ENCODE assay signal across 17 cellular contexts in the genomic region with DNA sequence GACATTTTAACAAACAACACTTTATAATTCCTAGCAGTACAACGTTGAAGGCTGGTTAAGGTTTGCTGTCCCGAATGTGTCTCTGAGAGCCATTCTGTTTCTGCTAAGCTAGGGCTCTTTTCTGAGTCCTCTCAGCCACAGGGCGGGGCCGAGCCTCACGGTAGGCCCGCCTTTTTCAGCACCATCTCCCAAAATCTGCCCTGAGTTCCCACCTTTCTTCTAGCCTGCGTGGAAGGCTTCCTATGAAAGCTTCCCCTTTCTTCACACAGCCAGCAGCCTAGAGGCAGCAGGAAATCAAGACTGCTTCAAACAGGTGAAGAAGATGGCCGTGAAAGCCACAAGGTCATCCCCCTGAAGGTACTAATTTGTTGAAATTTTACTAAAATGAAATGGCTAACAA.
DNase-seq lines count a peak whose midpoint lies in the region; ATAC-seq and TF ChIP-seq lines count a peak whose summit lies in the region.
"Had no signal": no experiment of that assay in that cellular context is flagged by ENCODE, and none has a peak within 500 bp of the region (broad histone marks: within the 10 kb centered on the region; RNA-seq: fewer than 3 reads in every experiment).

No MANE protein-coding gene starts in this region.

- no peak overlapping the region for H3K9ac ChIP-seq in Loucy (ENCODE audit: low read depth, low read length, poor library complexity, severe bottlenecking)
- H3K9ac ChIP-seq in neural progenitor cell, result no peak overlapping the region

- no peaks in the 10 kb centered on the region for H3K36me3 ChIP-seq in Loucy (ENCODE audit: insufficient read depth, low read length)
- H3K36me3 ChIP-seq in neural progenitor cell, result no peaks in the 10 kb centered on the region
- H3K36me3 ChIP-seq: gastrocnemius medialis, prostate gland, thyroid gland had no signal

- H3K4me1 ChIP-seq in Loucy (ENCODE audit: insufficient read depth, low read length, poor library complexity, severe bottlenecking) (no peaks in the 10 kb centered on the region), neural progenitor cell (peaks cover 29% of the 10 kb centered on the region)
- H3K4me1 ChIP-seq: body of pancreas, gastrocnemius medialis, thyroid gland had no signal

- peak overlapping the region; percentile 30; the same call in 1 of the 2 replicates for H2AFZ ChIP-seq in Loucy (ENCODE audit: low read length)
- peak overlapping the region; percentile 10 for H2AFZ ChIP-seq in neural progenitor cell (replicated peaks)

- H3K36me3 Mint-ChIP-seq in chondrocyte (ENCODE audit: low read depth), result no peaks in the 10 kb centered on the region
- H3K36me3 Mint-ChIP-seq in neural progenitor cell, result peaks cover 4% of the 10 kb centered on the region

- H3K27me3 Mint-ChIP-seq in chondrocyte (ENCODE audit: low read depth) (no peaks in the 10 kb centered on the region), neural progenitor cell (ENCODE audit: insufficient read depth, low read depth) (peaks cover 2% of the 10 kb centered on the region)

- H3F3A ChIP-seq in Loucy (ENCODE audit: low read depth), result no peaks in the 10 kb centered on the region
- peaks cover 17% of the 10 kb centered on the region for H3F3A ChIP-seq in neural progenitor cell (ENCODE audit: low read depth)

- TF ChIP-seq CTCF in Loucy (conservative IDR thresholded peaks at IDR 0.05; ENCODE audit: low read length) (no peak), chondrocyte (IDR thresholded peaks at IDR 0.05) (no peak), neural progenitor cell (IDR thresholded peaks at IDR 0.05) (no peak)

- H4K20me1 ChIP-seq in Loucy (ENCODE audit: insufficient read depth, low read length, poor library complexity, severe bottlenecking) (no peaks in the 10 kb centered on the region), neural progenitor cell (ENCODE audit: low read depth) (no peaks in the 10 kb centered on the region)

- no peak overlapping the region for H3K4me3 ChIP-seq in Loucy (ENCODE audit: low read length, poor library complexity, severe bottlenecking)
- no peak overlapping the region for H3K4me3 ChIP-seq in neural progenitor cell
- H3K4me3 ChIP-seq: body of pancreas, gastrocnemius medialis, prostate gland, thyroid gland had no signal

- ATAC-seq in HG02973 (IDR thresholded peaks at IDR 0.05; ENCODE audit: unreplicated experiment) (no peak), GM21825 (IDR thresholded peaks at IDR 0.05; ENCODE audit: unreplicated experiment) (no peak)
- ATAC-seq: gastrocnemius medialis had no signal

- H3K4me2 ChIP-seq in Loucy (ENCODE audit: low read depth, low read length, poor library complexity, severe bottlenecking) (no peak overlapping the region), neural progenitor cell (peak overlapping the region; percentile 25)

- H3K27me3 ChIP-seq in Loucy (ENCODE audit: insufficient read depth, low read length, poor library complexity, severe bottlenecking), result no peaks in the 10 kb centered on the region
- no peaks in the 10 kb centered on the region for H3K27me3 ChIP-seq in neural progenitor cell
- H3K27me3 ChIP-seq: body of pancreas, gastrocnemius medialis, thyroid gland had no signal

- H3K4me3 Mint-ChIP-seq in chondrocyte (ENCODE audit: unreplicated experiment) (peak overlapping the region; percentile 29), neural progenitor cell (peak overlapping the region; percentile 37)

- no peaks in the 10 kb centered on the region for H3K79me2 ChIP-seq in Loucy (ENCODE audit: insufficient read depth, low read length)
- H3K79me2 ChIP-seq in neural progenitor cell (ENCODE audit: low read depth), result no peaks in the 10 kb centered on the region

- H3K4me1 Mint-ChIP-seq in chondrocyte (ENCODE audit: low read depth) (peaks cover 23% of the 10 kb centered on the region), neural progenitor cell (peaks cover 46% of the 10 kb centered on the region)

- H3K9me3 ChIP-seq in Loucy (ENCODE audit: insufficient read depth, low read depth, low read length) (no peaks in the 10 kb centered on the region), neural progenitor cell (ENCODE audit: low read depth) (no peaks in the 10 kb centered on the region)
- H3K9me3 ChIP-seq: body of pancreas, gastrocnemius medialis, prostate gland, thyroid gland had no signal

- peak overlapping the region; percentile 39 for H3K27ac ChIP-seq in neural progenitor cell
- H3K27ac ChIP-seq: gastrocnemius medialis, prostate gland, thyroid gland had no signal

- no peaks in the 10 kb centered on the region for H3K9me3 Mint-ChIP-seq in chondrocyte (ENCODE audit: low read depth)
- peaks cover 14% of the 10 kb centered on the region for H3K9me3 Mint-ChIP-seq in neural progenitor cell

- H3K9me2 ChIP-seq in Loucy (replicated peaks; ENCODE audit: low read depth, low read length), result no peaks in the 10 kb centered on the region

- H3K27ac Mint-ChIP-seq in chondrocyte (ENCODE audit: unreplicated experiment) (peak overlapping the region; percentile 92), neural progenitor cell (peak overlapping the region; percentile 97)

- peak; percentile 7 for DNase-seq in Daoy (ENCODE audit: low read depth)
- no peak for DNase-seq in chondrocyte (ENCODE audit: low spot score)
- peak; percentile 11 for DNase-seq in neural progenitor cell (ENCODE audit: low spot score)
- DNase-seq in NCI-H128 (lab: John Stamatoyannopoulos, UW; ENCODE audit: unreplicated experiment), result no peak
- no peak for DNase-seq in COLO668 (lab: John Stamatoyannopoulos, UW; ENCODE audit: unreplicated experiment)
- DNase-seq: activated CD8-positive, alpha-beta memory T cell treated with anti-CD3 and anti-CD28 coated beads for 24 hours; activated gamma-delta T cell treated with Interleukin-2 at 50 U/mL for 16 hours; gastrocnemius medialis; NCI-H146; NCI-H748 treated with DMSO at 0.1 percent for 48 hours; Right ventricle myocardium superior; thyroid gland had no signal

Comparison
In these comparisons a context has a peak if more than half of its experiments do, and no peak if none do; other contexts are left out.
1. DNase-seq: peak in Daoy (single experiment) and neural progenitor cell (single experiment); none in chondrocyte (single experiment), NCI-H128 (single experiment) and COLO668 (single experiment).